1 cellular context compared by ENCODE assay signal in the genomic region with DNA sequence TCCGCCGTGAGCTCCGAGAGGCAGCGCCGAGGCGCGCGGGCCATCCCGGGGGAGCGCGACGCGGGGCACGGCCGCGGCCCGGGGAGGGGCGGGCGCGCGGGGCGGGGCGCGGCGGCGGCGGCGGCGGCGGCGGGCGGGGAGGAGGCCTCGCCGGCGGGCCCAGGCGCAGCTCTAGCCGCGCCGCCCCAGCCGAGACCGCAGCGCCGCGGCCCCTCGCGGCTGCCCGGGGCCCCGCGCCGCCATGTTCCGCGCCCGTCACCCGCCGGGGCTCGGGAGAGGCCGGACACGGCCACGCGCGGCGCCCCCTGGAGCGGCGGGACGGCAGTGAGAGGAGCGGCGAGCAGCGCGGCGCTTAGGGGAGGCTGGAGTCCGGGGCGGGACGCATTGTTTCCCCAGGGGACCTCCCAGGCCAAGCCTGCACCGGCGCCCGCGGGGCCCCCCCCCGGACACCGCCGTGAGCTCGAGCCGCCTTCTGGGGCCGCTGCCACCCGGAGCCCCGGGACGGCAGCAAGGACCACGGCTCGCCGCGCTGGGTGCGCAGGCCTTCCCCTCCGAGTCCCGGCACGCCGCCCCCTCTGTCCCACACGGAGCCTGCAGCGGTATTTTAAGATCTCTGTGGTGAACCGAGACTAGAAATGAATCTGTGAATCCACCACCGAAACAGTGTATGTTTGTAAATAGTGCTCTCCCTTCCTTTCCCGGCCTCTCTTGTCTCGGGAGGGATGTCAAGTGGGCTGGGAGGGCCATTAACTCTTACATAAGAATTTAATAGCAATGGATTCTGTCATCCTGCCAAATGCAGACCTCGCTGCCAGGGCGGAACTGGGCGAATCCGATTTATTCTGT.
TF ChIP-seq lines count a peak whose summit lies in the region.

TSS of gene KIF13A (minus strand) at position 60 of the 846 bp plus-strand sequence. CDS start 172 bp downstream, outside the sequence.

TF ChIP-seq in K562, 482 proteins besides CTCF, POLR2A, EP300 and RAD21 (continued from another document and continues in another):
- TF ChIP-seq ZNF165 (CRISPR knock-in tag; IDR thresholded peaks at IDR 0.05; ENCODE audit: borderline replicate concordance): peak; percentile 24; the same call in 1 of the 2 replicates
- peak; percentile 92 for TF ChIP-seq ZFX (CRISPR knock-in tag; IDR thresholded peaks at IDR 0.05)
- TF ChIP-seq SMC3 (conservative IDR thresholded peaks at IDR 0.05; ENCODE audit: insufficient read depth, low read depth, low read length): peak; percentile 34
- peak; percentile 24 for TF ChIP-seq SAP30 (IDR thresholded peaks at IDR 0.05; ENCODE audit: borderline replicate concordance, insufficient read depth, low read depth, low read length, poor library complexity, severe bottlenecking)
- peak; percentile 48; the same call in 1 of the 2 replicates for TF ChIP-seq CREM (IDR thresholded peaks at IDR 0.05; ENCODE audit: low read depth)
- peak; percentile 6 for TF ChIP-seq PRDM10 (IDR thresholded peaks at IDR 0.05; ENCODE audit: partially characterized antibody)
- 0 out of 2 replicates have a peak, but pooled peaks have one; percentile 37 for TF ChIP-seq TOE1 (IDR thresholded peaks at IDR 0.05; ENCODE audit: borderline replicate concordance)
- TF ChIP-seq TOE1 (CRISPR knock-in tag; IDR thresholded peaks at IDR 0.05; ENCODE audit: borderline replicate concordance, low read depth): peak; percentile 70; the same call in 1 of the 2 replicates
- peak; percentile 65 to 92 (median 88) for TF ChIP-seq YY1 (IDR thresholded peaks at IDR 0.05; ENCODE audit: borderline replicate concordance in 1 of 3, control insufficient read depth in 1 of 3, extremely low read depth in 1 of 3, insufficient read depth in 3 of 3, insufficient read length in 1 of 3, insufficient replicate concordance in 2 of 3, low read depth in 1 of 3, low read length in 2 of 3)
- TF ChIP-seq TAF1 (IDR thresholded peaks at IDR 0.05; ENCODE audit: control insufficient read depth, extremely low read depth, insufficient read depth, low read length, severe bottlenecking): peak; percentile 62
- peak; percentile 71 for TF ChIP-seq ZNF511 (CRISPR knock-in tag; IDR thresholded peaks at IDR 0.05)
- TF ChIP-seq ETS1 (conservative IDR thresholded peaks at IDR 0.05; ENCODE audit: control insufficient read depth, low read depth, low read length): peak; percentile 64
- no peak for TF ChIP-seq CBX5 (IDR thresholded peaks at IDR 0.05; ENCODE audit: borderline replicate concordance, low read depth)
- TF ChIP-seq, protein P1, sequence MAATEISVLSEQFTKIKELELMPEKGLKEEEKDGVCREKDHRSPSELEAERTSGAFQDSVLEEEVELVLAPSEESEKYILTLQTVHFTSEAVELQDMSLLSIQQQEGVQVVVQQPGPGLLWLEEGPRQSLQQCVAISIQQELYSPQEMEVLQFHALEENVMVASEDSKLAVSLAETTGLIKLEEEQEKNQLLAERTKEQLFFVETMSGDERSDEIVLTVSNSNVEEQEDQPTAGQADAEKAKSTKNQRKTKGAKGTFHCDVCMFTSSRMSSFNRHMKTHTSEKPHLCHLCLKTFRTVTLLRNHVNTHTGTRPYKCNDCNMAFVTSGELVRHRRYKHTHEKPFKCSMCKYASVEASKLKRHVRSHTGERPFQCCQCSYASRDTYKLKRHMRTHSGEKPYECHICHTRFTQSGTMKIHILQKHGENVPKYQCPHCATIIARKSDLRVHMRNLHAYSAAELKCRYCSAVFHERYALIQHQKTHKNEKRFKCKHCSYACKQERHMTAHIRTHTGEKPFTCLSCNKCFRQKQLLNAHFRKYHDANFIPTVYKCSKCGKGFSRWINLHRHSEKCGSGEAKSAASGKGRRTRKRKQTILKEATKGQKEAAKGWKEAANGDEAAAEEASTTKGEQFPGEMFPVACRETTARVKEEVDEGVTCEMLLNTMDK (IDR thresholded peaks at IDR 0.05; ENCODE audit: borderline replicate concordance, insufficient read depth, low read depth, low read length, poor library complexity, severe bottlenecking): peak; percentile 99
- peak; percentile 52; the same call in 1 of the 2 replicates for TF ChIP-seq TFAP4 (CRISPR knock-in tag; IDR thresholded peaks at IDR 0.05; ENCODE audit: borderline replicate concordance)
- peak; percentile 87 for TF ChIP-seq RBBP5 (IDR thresholded peaks at IDR 0.05; ENCODE audit: borderline replicate concordance, insufficient read depth, low read length, poor library complexity, severe bottlenecking)
- peak; percentile 69 to 90 for TF ChIP-seq NONO (IDR thresholded peaks at IDR 0.05; ENCODE audit: low read depth in 2 of 2, low read length in 1 of 2)
- TF ChIP-seq PHF8 (IDR thresholded peaks at IDR 0.05; ENCODE audit: borderline replicate concordance, low read length): peak; percentile 80; the same call in 1 of the 2 replicates
- peak; percentile 87 for TF ChIP-seq CTBP1 (IDR thresholded peaks at IDR 0.05; ENCODE audit: borderline replicate concordance)
- peak; percentile 17; the same call in 1 of the 2 replicates for TF ChIP-seq CREB1 (IDR thresholded peaks at IDR 0.05)
- TF ChIP-seq CREB1 (CRISPR knock-in tag; IDR thresholded peaks at IDR 0.05): no peak
- TF ChIP-seq CCNT2 (IDR thresholded peaks at IDR 0.05; ENCODE audit: borderline replicate concordance, extremely low read depth, insufficient read length, low read depth, low read length): peak; percentile 52
- TF ChIP-seq, protein P2, sequence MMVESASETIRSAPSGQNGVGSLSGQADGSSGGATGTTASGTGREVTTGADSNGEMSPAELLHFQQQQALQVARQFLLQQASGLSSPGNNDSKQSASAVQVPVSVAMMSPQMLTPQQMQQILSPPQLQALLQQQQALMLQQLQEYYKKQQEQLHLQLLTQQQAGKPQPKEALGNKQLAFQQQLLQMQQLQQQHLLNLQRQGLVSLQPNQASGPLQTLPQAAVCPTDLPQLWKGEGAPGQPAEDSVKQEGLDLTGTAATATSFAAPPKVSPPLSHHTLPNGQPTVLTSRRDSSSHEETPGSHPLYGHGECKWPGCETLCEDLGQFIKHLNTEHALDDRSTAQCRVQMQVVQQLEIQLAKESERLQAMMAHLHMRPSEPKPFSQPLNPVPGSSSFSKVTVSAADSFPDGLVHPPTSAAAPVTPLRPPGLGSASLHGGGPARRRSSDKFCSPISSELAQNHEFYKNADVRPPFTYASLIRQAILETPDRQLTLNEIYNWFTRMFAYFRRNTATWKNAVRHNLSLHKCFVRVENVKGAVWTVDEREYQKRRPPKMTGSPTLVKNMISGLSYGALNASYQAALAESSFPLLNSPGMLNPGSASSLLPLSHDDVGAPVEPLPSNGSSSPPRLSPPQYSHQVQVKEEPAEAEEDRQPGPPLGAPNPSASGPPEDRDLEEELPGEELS (CRISPR knock-in tag; IDR thresholded peaks at IDR 0.05; ENCODE audit: borderline replicate concordance): peak; percentile 71; the same call in 1 of the 2 replicates
- 0 out of 2 replicates have a peak, but pooled peaks have one; percentile 24 for TF ChIP-seq RNF2 (IDR thresholded peaks at IDR 0.05)
- TF ChIP-seq, protein P3, sequence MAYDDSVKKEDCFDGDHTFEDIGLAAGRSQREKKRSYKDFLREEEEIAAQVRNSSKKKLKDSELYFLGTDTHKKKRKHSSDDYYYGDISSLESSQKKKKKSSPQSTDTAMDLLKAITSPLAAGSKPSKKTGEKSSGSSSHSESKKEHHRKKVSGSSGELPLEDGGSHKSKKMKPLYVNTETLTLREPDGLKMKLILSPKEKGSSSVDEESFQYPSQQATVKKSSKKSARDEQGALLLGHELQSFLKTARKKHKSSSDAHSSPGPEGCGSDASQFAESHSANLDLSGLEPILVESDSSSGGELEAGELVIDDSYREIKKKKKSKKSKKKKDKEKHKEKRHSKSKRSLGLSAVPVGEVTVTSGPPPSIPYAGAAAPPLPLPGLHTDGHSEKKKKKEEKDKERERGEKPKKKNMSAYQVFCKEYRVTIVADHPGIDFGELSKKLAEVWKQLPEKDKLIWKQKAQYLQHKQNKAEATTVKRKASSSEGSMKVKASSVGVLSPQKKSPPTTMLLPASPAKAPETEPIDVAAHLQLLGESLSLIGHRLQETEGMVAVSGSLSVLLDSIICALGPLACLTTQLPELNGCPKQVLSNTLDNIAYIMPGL (CRISPR knock-in tag; IDR thresholded peaks at IDR 0.05): 0 out of 2 replicates have a peak, but pooled peaks have one; percentile 31
- TF ChIP-seq L3MBTL2 (IDR thresholded peaks at IDR 0.05): peak; percentile 70
- TF ChIP-seq FOXP1 (CRISPR knock-in tag; IDR thresholded peaks at IDR 0.05): peak; percentile 29; the same call in 1 of the 2 replicates
- peak; percentile 85 for TF ChIP-seq SAFB (IDR thresholded peaks at IDR 0.05; ENCODE audit: borderline replicate concordance, low read depth, low read length)
- no peak for TF ChIP-seq SNIP1 (IDR thresholded peaks at IDR 0.05; ENCODE audit: low read depth)
- TF ChIP-seq, protein P4, sequence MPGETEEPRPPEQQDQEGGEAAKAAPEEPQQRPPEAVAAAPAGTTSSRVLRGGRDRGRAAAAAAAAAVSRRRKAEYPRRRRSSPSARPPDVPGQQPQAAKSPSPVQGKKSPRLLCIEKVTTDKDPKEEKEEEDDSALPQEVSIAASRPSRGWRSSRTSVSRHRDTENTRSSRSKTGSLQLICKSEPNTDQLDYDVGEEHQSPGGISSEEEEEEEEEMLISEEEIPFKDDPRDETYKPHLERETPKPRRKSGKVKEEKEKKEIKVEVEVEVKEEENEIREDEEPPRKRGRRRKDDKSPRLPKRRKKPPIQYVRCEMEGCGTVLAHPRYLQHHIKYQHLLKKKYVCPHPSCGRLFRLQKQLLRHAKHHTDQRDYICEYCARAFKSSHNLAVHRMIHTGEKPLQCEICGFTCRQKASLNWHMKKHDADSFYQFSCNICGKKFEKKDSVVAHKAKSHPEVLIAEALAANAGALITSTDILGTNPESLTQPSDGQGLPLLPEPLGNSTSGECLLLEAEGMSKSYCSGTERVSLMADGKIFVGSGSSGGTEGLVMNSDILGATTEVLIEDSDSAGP (CRISPR knock-in tag; IDR thresholded peaks at IDR 0.05): 0 out of 2 replicates have a peak, but pooled peaks have one; percentile 34
- peak; percentile 95 for TF ChIP-seq SMAD4 (CRISPR knock-in tag; conservative IDR thresholded peaks at IDR 0.05)
- TF ChIP-seq ATF3 (IDR thresholded peaks at IDR 0.05): no peak
- no peak for TF ChIP-seq ATF3 (CRISPR knock-in tag; conservative IDR thresholded peaks at IDR 0.05)
- TF ChIP-seq, protein P5, sequence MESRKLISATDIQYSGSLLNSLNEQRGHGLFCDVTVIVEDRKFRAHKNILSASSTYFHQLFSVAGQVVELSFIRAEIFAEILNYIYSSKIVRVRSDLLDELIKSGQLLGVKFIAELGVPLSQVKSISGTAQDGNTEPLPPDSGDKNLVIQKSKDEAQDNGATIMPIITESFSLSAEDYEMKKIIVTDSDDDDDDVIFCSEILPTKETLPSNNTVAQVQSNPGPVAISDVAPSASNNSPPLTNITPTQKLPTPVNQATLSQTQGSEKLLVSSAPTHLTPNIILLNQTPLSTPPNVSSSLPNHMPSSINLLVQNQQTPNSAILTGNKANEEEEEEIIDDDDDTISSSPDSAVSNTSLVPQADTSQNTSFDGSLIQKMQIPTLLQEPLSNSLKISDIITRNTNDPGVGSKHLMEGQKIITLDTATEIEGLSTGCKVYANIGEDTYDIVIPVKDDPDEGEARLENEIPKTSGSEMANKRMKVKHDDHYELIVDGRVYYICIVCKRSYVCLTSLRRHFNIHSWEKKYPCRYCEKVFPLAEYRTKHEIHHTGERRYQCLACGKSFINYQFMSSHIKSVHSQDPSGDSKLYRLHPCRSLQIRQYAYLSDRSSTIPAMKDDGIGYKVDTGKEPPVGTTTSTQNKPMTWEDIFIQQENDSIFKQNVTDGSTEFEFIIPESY (CRISPR knock-in tag; IDR thresholded peaks at IDR 0.05): peak; percentile 38; the same call in 1 of the 2 replicates
- TF ChIP-seq ADNP (tag; IDR thresholded peaks at IDR 0.05): no peak
